10 cellular contexts compared by ENCODE assay signal in the genomic region with DNA sequence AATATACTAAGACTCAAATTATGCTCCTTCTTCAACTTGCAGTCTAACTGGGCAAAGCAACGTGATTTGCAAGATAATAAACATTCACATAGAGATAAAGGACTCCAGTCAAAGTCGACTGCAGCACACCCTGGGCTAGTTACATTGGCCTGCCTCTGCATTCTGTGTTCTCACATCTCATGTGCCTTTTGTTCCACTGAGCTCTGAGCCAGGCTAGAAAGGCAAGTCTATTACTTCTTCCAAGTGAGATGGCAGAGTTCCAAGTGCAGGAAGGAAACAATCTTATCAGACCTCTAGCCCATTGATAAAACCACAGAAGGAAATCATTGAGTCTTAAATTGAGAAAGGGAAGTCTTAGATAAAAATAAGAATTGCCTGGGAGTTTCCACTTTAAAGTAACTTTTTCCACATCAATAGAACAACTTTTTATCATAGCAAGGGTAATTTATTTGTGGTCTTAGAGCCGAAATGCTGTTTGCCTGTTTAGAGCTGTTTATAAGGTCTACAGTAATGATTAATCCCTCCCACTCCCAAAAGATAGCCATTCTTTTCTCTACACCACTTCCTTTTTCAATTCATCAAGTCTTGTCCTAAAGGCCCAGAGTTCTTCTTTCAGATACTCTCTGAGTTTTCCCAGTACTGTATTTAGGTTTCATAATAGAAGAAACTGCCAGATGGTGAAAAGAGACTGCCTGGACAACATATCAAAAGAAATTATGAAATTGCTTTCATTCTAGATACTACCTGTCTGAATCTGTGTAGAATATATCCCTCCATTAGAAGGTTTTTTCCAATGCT.
DNase-seq lines count a peak whose midpoint lies in the region; ATAC-seq and TF ChIP-seq lines count a peak whose summit lies in the region.
"Had no signal": no experiment of that assay in that cellular context is flagged by ENCODE, and none has a peak within 500 bp of the region (broad histone marks: within the 10 kb centered on the region; RNA-seq: fewer than 3 reads in every experiment).

No MANE protein-coding gene starts in this region.

- H3K4me2 ChIP-seq in OCI-LY3 (ENCODE audit: low read length), result peak overlapping the region; percentile 40

- H3K27me3 Mint-ChIP-seq in activated T-helper 17 cell treated with anti-CD3 and anti-CD28 coated beads, Interleukin-2, amount 50 U/mL, for 72 hours, result no peaks in the 10 kb centered on the region

- H3K4me1 ChIP-seq in OCI-LY3 (ENCODE audit: low read length), result peaks cover 14% of the 10 kb centered on the region

- H3K79me2 ChIP-seq in OCI-LY3 (ENCODE audit: low read length), result no peaks in the 10 kb centered on the region

- no peak overlapping the region for H3K4me3 ChIP-seq in OCI-LY3 (ENCODE audit: low read length)

- no peaks in the 10 kb centered on the region for H3K9me3 ChIP-seq in OCI-LY3 (ENCODE audit: insufficient read depth, low read length)

- H3K36me3 Mint-ChIP-seq in activated T-helper 17 cell treated with anti-CD3 and anti-CD28 coated beads, Interleukin-2, amount 50 U/mL, for 72 hours (ENCODE audit: low read depth), result no peaks in the 10 kb centered on the region

- no peaks in the 10 kb centered on the region for H3K4me1 Mint-ChIP-seq in activated T-helper 17 cell treated with anti-CD3 and anti-CD28 coated beads, Interleukin-2, amount 50 U/mL, for 72 hours

- no peak overlapping the region for H3K27ac ChIP-seq in OCI-LY3 (ENCODE audit: low read length)

- H3K27me3 ChIP-seq in OCI-LY3 (ENCODE audit: low read depth, low read length), result peaks cover 4% of the 10 kb centered on the region; the same call in 1 of the 2 replicates

- peak; percentile 1 for DNase-seq in pons (ENCODE audit: low spot score)
- DNase-seq in NCI-H2029 treated with DMSO at 0.1 percent for 48 hours (lab: John Stamatoyannopoulos, UW), result no peak
- DNase-seq in NCI-H510A (lab: John Stamatoyannopoulos, UW), result no peak
- DNase-seq in HCEC 1CT, result no peak
- DNase-seq: activated CD4-positive, alpha-beta T cell treated with anti-CD3 and anti-CD28 coated beads, Interleukin-2, amount 50 U/mL, for 48 hours; NCI-H187 treated with DMSO at 0.1 percent for 48 hours had no signal

- no peak overlapping the region for H3K27ac Mint-ChIP-seq in activated T-helper 17 cell treated with anti-CD3 and anti-CD28 coated beads, Interleukin-2, amount 50 U/mL, for 72 hours

- no peaks in the 10 kb centered on the region for H3K36me3 ChIP-seq in OCI-LY3 (replicated peaks; ENCODE audit: low read depth, low read length)

- no peaks in the 10 kb centered on the region for H4K20me1 ChIP-seq in OCI-LY3 (ENCODE audit: insufficient read depth, low read length)

- no peak overlapping the region for H2AFZ ChIP-seq in OCI-LY3 (ENCODE audit: low read depth, low read length)

- H3K9me3 Mint-ChIP-seq in activated T-helper 17 cell treated with anti-CD3 and anti-CD28 coated beads, Interleukin-2, amount 50 U/mL, for 72 hours, result peaks cover 4% of the 10 kb centered on the region

- TF ChIP-seq CTCF in OCI-LY3 (IDR thresholded peaks at IDR 0.05; ENCODE audit: low read depth, low read length), result no peak

- H3K4me3 Mint-ChIP-seq in activated T-helper 17 cell treated with anti-CD3 and anti-CD28 coated beads, Interleukin-2, amount 50 U/mL, for 72 hours, result no peak overlapping the region

- peak; percentile 54 for ATAC-seq in GM19328 (IDR thresholded peaks at IDR 0.05; ENCODE audit: unreplicated experiment)
- ATAC-seq in HG02884 (IDR thresholded peaks at IDR 0.05; ENCODE audit: unreplicated experiment), result peak; percentile 76
- no peak for ATAC-seq in activated T-helper 17 cell treated with anti-CD3 and anti-CD28 coated beads, Interleukin-2, amount 50 U/mL, for 72 hours (replicated peaks)

- no peak overlapping the region for H3K9ac ChIP-seq in OCI-LY3 (ENCODE audit: low read length)
